ENCODE assay signal across 21 cellular contexts in the genomic region with DNA sequence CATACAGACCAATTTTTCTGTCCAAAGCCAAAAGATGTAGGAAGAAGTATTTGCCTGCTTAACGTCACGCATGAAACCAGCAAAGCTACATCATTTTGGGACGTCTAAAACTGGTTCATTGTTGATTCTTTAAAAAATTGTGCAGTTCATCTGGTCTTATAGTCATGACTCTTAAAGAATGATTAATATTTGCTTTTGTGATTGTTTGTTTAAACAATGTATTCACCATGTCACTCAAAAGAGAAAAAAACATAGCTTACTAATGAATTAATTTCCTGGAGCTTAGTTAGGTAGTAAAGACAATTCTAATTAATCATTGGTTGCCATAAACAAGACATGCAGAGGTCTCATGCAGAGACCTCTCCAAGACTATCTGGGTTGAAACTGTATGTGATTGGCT.
A peak's percentile ranks its signal among the peaks of the same experiment; 100 is the strongest.
DNase-seq lines count a peak whose midpoint lies in the region; ATAC-seq, FAIRE-seq and TF ChIP-seq lines count a peak whose summit lies in the region.
"Had no signal": no experiment of that assay in that cellular context is flagged by ENCODE, and none has a peak within 500 bp of the region (broad histone marks: within the 10 kb centered on the region; RNA-seq: fewer than 3 reads in every experiment).

No MANE protein-coding gene starts in this region.

- H3K36me3 Mint-ChIP-seq in H9 (ENCODE audit: insufficient read depth in 1 of 3, low read depth in 3 of 3) = no peaks in the 10 kb centered on the region
- H3K36me3 Mint-ChIP-seq: CD4-positive, alpha-beta memory T cell had no signal

- BruUV-seq in PC-3 (replicated peaks; lab: Mats Ljungman, UMichigan) (no TSS peak), endothelial cell of umbilical vein (replicated peaks; lab: Mats Ljungman, UMichigan) (no TSS peak)

- TF ChIP-seq CTCF in PC-3 (conservative IDR thresholded peaks at IDR 0.05; ENCODE audit: low read depth, low read length) = no peak
- no peak for TF ChIP-seq CTCF in endothelial cell of umbilical vein (IDR thresholded peaks at IDR 0.05; ENCODE audit: extremely low read depth in 1 of 2, insufficient read depth in 1 of 2, low read depth in 1 of 2, low read length in 2 of 2)
- no peak for TF ChIP-seq CTCF in H9 (conservative IDR thresholded peaks at IDR 0.05)

- ATAC-seq in PC-3 = peak; percentile 72
- ATAC-seq: GM12878, HCT116 had no signal

- H3K18ac ChIP-seq in H9 (ENCODE audit: insufficient read length, low read depth, low read length) = no peak overlapping the region

- H3K27ac Mint-ChIP-seq in H9 = no peak overlapping the region
- H3K27ac Mint-ChIP-seq: CD4-positive, alpha-beta memory T cell; HFFc6 had no signal

- DNase-seq in DMS53 (lab: John Stamatoyannopoulos, UW) = peak; percentile 19
- DNase-seq in DMS53 treated with DMSO at 0.1 percent for 48 hours (lab: John Stamatoyannopoulos, UW; ENCODE audit: unreplicated experiment) = peak; percentile 5
- peak; percentile 72 for DNase-seq in PC-3
- peak; percentile 1 for DNase-seq in endothelial cell of umbilical vein (ENCODE audit: low read depth, low spot score)
- no peak for DNase-seq in NCI-H1105 (lab: John Stamatoyannopoulos, UW)
- no peak for DNase-seq in stimulated activated CD4-positive, alpha-beta T cell treated with anti-CD3 and anti-CD28 coated beads, Interleukin-4, amount 100 ng/mL, for 1 hour
- no peak for DNase-seq in stimulated activated CD4-positive, alpha-beta T cell treated with anti-CD3 and anti-CD28 coated beads, Interleukin-2, amount 100 ng/mL, for 48 hours
- DNase-seq in H9 = no peak
- DNase-seq: C1 segment of cervical spinal cord; Calu3; CD4-positive, alpha-beta memory T cell; DMS79; EL; GDM1; GM23248; H7; HFFc6 had no signal

- no peak overlapping the region for H2BK20ac ChIP-seq in H9 (ENCODE audit: low read depth, low read length, poor library complexity, severe bottlenecking)

- POLR2A ChIA-PET in PC-3 (lab: Charles Lee; ENCODE audit: unreplicated experiment) = no interaction called here
- POLR2A ChIA-PET in endothelial cell of umbilical vein (lab: Charles Lee) = no interaction called here

- H2AFZ ChIP-seq in PC-3 (ENCODE audit: low read length) (no peak overlapping the region), endothelial cell of umbilical vein (ENCODE audit: low read depth, low read length) (no peak overlapping the region), H9 (ENCODE audit: low read length) (no peak overlapping the region)
- H2AFZ ChIP-seq: GM23248 had no signal

- H4K5ac ChIP-seq in H9 (ENCODE audit: insufficient read length, low read depth, low read length) = no peak overlapping the region

- H4K20me1 ChIP-seq in PC-3 (ENCODE audit: low read length) (no peaks in the 10 kb centered on the region), endothelial cell of umbilical vein (replicated peaks; ENCODE audit: control insufficient read depth, extremely low read depth, insufficient read depth, low read length) (no peaks in the 10 kb centered on the region), H9 (ENCODE audit: control insufficient read depth, insufficient read depth, insufficient read length) (no peaks in the 10 kb centered on the region)

- H3K9me2 ChIP-seq in PC-3 (replicated peaks; ENCODE audit: low read length) = no peaks in the 10 kb centered on the region

- H3K4me3 Mint-ChIP-seq in H9 = no peak overlapping the region
- H3K4me3 Mint-ChIP-seq: CD4-positive, alpha-beta memory T cell; HFFc6 had no signal

- H3K4me1 ChIP-seq in PC-3 (ENCODE audit: insufficient read depth, low read length) (peaks cover 39% of the 10 kb centered on the region), endothelial cell of umbilical vein (ENCODE audit: control insufficient read depth, extremely low read depth, insufficient read depth, low read length) (no peaks in the 10 kb centered on the region), H9 (ENCODE audit: insufficient read depth, low read length) (peaks cover 3% of the 10 kb centered on the region; the same call in 1 of the 2 replicates)

- no peaks in the 10 kb centered on the region for H3K23me2 ChIP-seq in H9 (ENCODE audit: insufficient read length, low read depth, low read length, poor library complexity, severe bottlenecking)

- no peak overlapping the region for H2AK5ac ChIP-seq in H9 (ENCODE audit: insufficient read length, low read length)

- H3K27ac ChIP-seq in PC-3 (ENCODE audit: low read length) (peak overlapping the region; percentile 78), endothelial cell of umbilical vein (ENCODE audit: insufficient read depth, low read depth, low read length) (no peak overlapping the region), H9 (ENCODE audit: insufficient read length, low read depth, low read length) (no peak overlapping the region)
- H3K27ac ChIP-seq: GM23248 had no signal

- H2BK120ac ChIP-seq in H9 (ENCODE audit: low read depth, low read length, poor library complexity, severe bottlenecking) = no peak overlapping the region

- no peak overlapping the region for H3K4ac ChIP-seq in H9 (ENCODE audit: low read depth, low read length)

- no peaks in the 10 kb centered on the region for H3K79me2 ChIP-seq in PC-3 (ENCODE audit: low read length)
- H3K79me2 ChIP-seq in endothelial cell of umbilical vein (ENCODE audit: control insufficient read depth, insufficient read depth, low read length) = no peaks in the 10 kb centered on the region
- no peaks in the 10 kb centered on the region for H3K79me2 ChIP-seq in H9 (ENCODE audit: insufficient read depth, low read length)

- H3K9ac ChIP-seq in PC-3 (ENCODE audit: low read length) = peak overlapping the region; percentile 16
- no peak overlapping the region for H3K9ac ChIP-seq in endothelial cell of umbilical vein (replicated peaks; ENCODE audit: extremely low read depth, insufficient read depth, low read length)
- no peak overlapping the region for H3K9ac ChIP-seq in H9 (ENCODE audit: extremely low read depth, insufficient read length, low read length)
- H3K9ac ChIP-seq: GM23248 had no signal

- no peak overlapping the region for H3K23ac ChIP-seq in H9 (ENCODE audit: insufficient read length, low read depth, low read length)

- no peaks in the 10 kb centered on the region for H3K79me1 ChIP-seq in H9 (ENCODE audit: insufficient read depth, low read depth, low read length, poor library complexity, severe bottlenecking)

- no peak for TF ChIP-seq POLR2A in endothelial cell of umbilical vein (IDR thresholded peaks at IDR 0.05; ENCODE audit: low read depth, low read length)

- no peak overlapping the region for H2BK12ac ChIP-seq in H9 (ENCODE audit: insufficient read length, low read depth, low read length)

- FAIRE-seq in endothelial cell of umbilical vein (lab: Jason Lieb, UNC) = no peak
- FAIRE-seq: GM12878, GM19239, H1 had no signal

- no peaks in the 10 kb centered on the region for H3K36me3 ChIP-seq in PC-3 (ENCODE audit: low read depth, low read length)
- no peaks in the 10 kb centered on the region for H3K36me3 ChIP-seq in endothelial cell of umbilical vein (ENCODE audit: control insufficient read depth in 2 of 2, extremely low read depth in 1 of 2, insufficient read depth in 2 of 2, low read length in 2 of 2)

- H3F3A ChIP-seq in PC-3 (ENCODE audit: low read length, unreplicated experiment) = no peaks in the 10 kb centered on the region

- no peaks in the 10 kb centered on the region for H3K27me3 Mint-ChIP-seq in H9 (ENCODE audit: low read depth)

- no peak overlapping the region for H4K8ac ChIP-seq in H9 (replicated peaks; ENCODE audit: insufficient read length, low read depth, low read length)

- H2BK5ac ChIP-seq in H9 (ENCODE audit: insufficient read length, low read length) = no peak overlapping the region

- H3K14ac ChIP-seq in H9 (ENCODE audit: insufficient read depth, low read length) = no peak overlapping the region

- H3K56ac ChIP-seq in H9 (ENCODE audit: insufficient read length, low read depth, low read length) = no peak overlapping the region

- CTCF ChIA-PET in PC-3 (lab: Charles Lee) = interaction anchor here (1.0 kb wide), 1 partner anchor 9 kb away, joined by 5 read pairs; no protein-coding TSS in a partner anchor
- CTCF ChIA-PET in endothelial cell of umbilical vein (lab: Charles Lee) = interaction anchor here (1.7 kb wide), 1 partner anchor 9 kb away, joined by 8 read pairs; no protein-coding TSS in a partner anchor

- no peak overlapping the region for H2BK15ac ChIP-seq in H9 (ENCODE audit: low read depth, low read length)

- no peak overlapping the region for H3T11ph ChIP-seq in H9 (ENCODE audit: low read length)

- H3K9me3 Mint-ChIP-seq in H9 = no peaks in the 10 kb centered on the region
- H3K9me3 Mint-ChIP-seq: CD4-positive, alpha-beta memory T cell; HFFc6 had no signal

- peak overlapping the region; percentile 56 for H3K4me2 ChIP-seq in PC-3 (ENCODE audit: low read length)
- no peak overlapping the region for H3K4me2 ChIP-seq in endothelial cell of umbilical vein (ENCODE audit: insufficient read depth, low read length)
- H3K4me2 ChIP-seq in H9 (ENCODE audit: insufficient read depth, insufficient read length, low read length) = no peak overlapping the region

- no peak overlapping the region for H4K91ac ChIP-seq in H9 (ENCODE audit: insufficient read length, low read depth, low read length)

- dilution Hi-C loops in endothelial cell of umbilical vein (cut with MboI; ENCODE audit: extremely low pct_ligation_motif_present, low sequenced_read_pairs) = no loop called here

- H3K27me3 ChIP-seq in PC-3 (ENCODE audit: low read length) = no peaks in the 10 kb centered on the region
- no peaks in the 10 kb centered on the region for H3K27me3 ChIP-seq in endothelial cell of umbilical vein (ENCODE audit: control insufficient read depth in 2 of 2, insufficient read depth in 2 of 2, low read length in 2 of 2)
- H3K27me3 ChIP-seq in H9 (ENCODE audit: insufficient read depth, low read length) = no peaks in the 10 kb centered on the region

- no peaks in the 10 kb centered on the region for H3K9me1 ChIP-seq in endothelial cell of umbilical vein (replicated peaks; ENCODE audit: control insufficient read depth, extremely low read depth, insufficient read depth, low read length)

- peaks cover 29 to 30% of the 10 kb centered on the region in 2 experiments for H3K4me1 Mint-ChIP-seq in H9
- H3K4me1 Mint-ChIP-seq: CD4-positive, alpha-beta memory T cell had no signal

- intact Hi-C loops in PC-3 (cut with micrococcal nuclease) = no loop called here
- intact Hi-C loops in endothelial cell of umbilical vein (cut with micrococcal nuclease) = no loop called here

- H3K9me3 ChIP-seq in PC-3 (ENCODE audit: low read length) = no peaks in the 10 kb centered on the region
- H3K9me3 ChIP-seq in endothelial cell of umbilical vein (replicated peaks; ENCODE audit: control insufficient read depth, insufficient read depth, low read length) = no peaks in the 10 kb centered on the region
- no peaks in the 10 kb centered on the region for H3K9me3 ChIP-seq in H9 (ENCODE audit: control insufficient read depth, low read depth, low read length)

- WGBS in H9 (ENCODE audit: extremely low coverage, insufficient read length, low lambda C conversion rate) = no CpG with 5 or more reads among the region's 3 CpGs

- H3K4me3 ChIP-seq in PC-3 (ENCODE audit: low read length) (no peak overlapping the region), endothelial cell of umbilical vein (replicated peaks in 1 of 3; ENCODE audit: insufficient read depth in 1 of 3, low read depth in 1 of 3, low read length in 3 of 3) (no peak overlapping the region)
- H3K4me3 ChIP-seq: GM12878, GM23248 had no signal

Comparison
In these comparisons a context has a peak if more than half of its experiments do, and no peak if none do; other contexts are left out.
1. DNase-seq: peak in DMS53 (single experiment), DMS53 treated with DMSO at 0.1 percent for 48 hours (single experiment), PC-3 (single experiment) and endothelial cell of umbilical vein (single experiment); none in NCI-H1105 (single experiment), stimulated activated CD4-positive, alpha-beta T cell treated with anti-CD3 and anti-CD28 coated beads, Interleukin-4, amount 100 ng/mL, for 1 hour (single experiment), stimulated activated CD4-positive, alpha-beta T cell treated with anti-CD3 and anti-CD28 coated beads, Interleukin-2, amount 100 ng/mL, for 48 hours (0 of 2) and H9 (single experiment).